9 cellular contexts compared by ENCODE assay signal in genomic region chr1:27536767-27537166, GRCh38. TPM values are rescaled to one million over a fixed set of nuclear protein-coding genes. Genes with fewer than 3 reads are reported as not detected.
DNase-seq lines count a peak whose midpoint lies in the region; ATAC-seq and TF ChIP-seq lines count a peak whose summit lies in the region.
"Had no signal": no experiment of that assay in that cellular context is flagged by ENCODE, and none has a peak within 500 bp of the region (broad histone marks: within the 10 kb centered on the region; RNA-seq: fewer than 3 reads in every experiment).

No MANE protein-coding gene starts in this region.

- H3K4me3 ChIP-seq in fibroblast of lung (replicated peaks in 1 of 4; ENCODE audit: control extremely low read depth in 1 of 4, insufficient read depth in 1 of 4, low read depth in 3 of 4, low read length in 4 of 4) (no peak overlapping the region), mucosa of descending colon (no peak overlapping the region)

- H3K36me3 ChIP-seq in fibroblast of lung (ENCODE audit: control insufficient read depth, insufficient read depth, low read length) (peaks cover 4% of the 10 kb centered on the region), mucosa of descending colon (ENCODE audit: low read depth) (no peaks in the 10 kb centered on the region)

- no peaks in the 10 kb centered on the region for H4K20me1 ChIP-seq in fibroblast of lung (ENCODE audit: control insufficient read depth, extremely low read depth, insufficient read depth, low read length)

- H2AFZ ChIP-seq in fibroblast of lung (ENCODE audit: low read length), result no peak overlapping the region

- TF ChIP-seq CTCF in fibroblast of lung (conservative IDR thresholded peaks at IDR 0.05 in 1 of 2, IDR thresholded peaks at IDR 0.05 in 1 of 2; ENCODE audit: low read depth in 1 of 2, low read length in 2 of 2), result peak; percentile 5 to 20
- no peak for TF ChIP-seq CTCF in mucosa of descending colon (IDR thresholded peaks at IDR 0.05)

- no peaks in the 10 kb centered on the region for H3K27me3 ChIP-seq in fibroblast of lung (ENCODE audit: control insufficient read depth, insufficient read depth, low read length)

- H3K4me2 ChIP-seq in fibroblast of lung (ENCODE audit: extremely low read depth, insufficient read depth, low read length), result peak overlapping the region; percentile 66

- peaks cover 11% of the 10 kb centered on the region for H3K79me2 ChIP-seq in fibroblast of lung (ENCODE audit: control insufficient read depth, insufficient read depth, low read length)

- peak; percentile 84 for DNase-seq in COLO668 (lab: John Stamatoyannopoulos, UW; ENCODE audit: unreplicated experiment)
- peak; percentile 84 for DNase-seq in NCI-H69 (lab: John Stamatoyannopoulos, UW)
- DNase-seq in fibroblast of lung (ENCODE audit: low read depth in 2 of 2), result peak; percentile 82 to 94
- peak in 50 of 56 donors; percentile 22 to 86 (median 57) for DNase-seq in nucleus accumbens (lab: John Stamatoyannopoulos, UW)
- no peak for DNase-seq in cortex of kidney (lab: John Stamatoyannopoulos, UW)
- DNase-seq in mucosa of descending colon, result no peak
- no peak for DNase-seq in T-helper 1 cell

- intact Hi-C loops in mucosa of descending colon (cut with DNase I, micrococcal nuclease), result no loop called here

- peaks cover 42% of the 10 kb centered on the region for H3K4me1 ChIP-seq in fibroblast of lung (ENCODE audit: control insufficient read depth, extremely low read depth, insufficient read depth, low read length)
- peaks cover 18% of the 10 kb centered on the region for H3K4me1 ChIP-seq in mucosa of descending colon (ENCODE audit: low read depth)

- H3K27ac ChIP-seq in fibroblast of lung (ENCODE audit: insufficient read depth, low read length), result peak overlapping the region; percentile 51
- H3K27ac ChIP-seq: VCaP had no signal

- ATAC-seq in mucosa of descending colon (no peak), GM19324 (IDR thresholded peaks at IDR 0.05; ENCODE audit: low FRiP score, unreplicated experiment) (no peak)

- H3K9ac ChIP-seq in fibroblast of lung (ENCODE audit: insufficient read depth, low read length), result no peak overlapping the region

- H3K9me3 ChIP-seq in fibroblast of lung (ENCODE audit: control insufficient read depth, insufficient read depth, low read depth, low read length) (no peaks in the 10 kb centered on the region), mucosa of descending colon (no peaks in the 10 kb centered on the region)

RNA-seq across cellular contexts. Expression of gene WASF2, which starts 46.8 kb away (rescaled TPM):
- 16.7 and 26.3 TPM in 2 replicates for total RNA-seq in fibroblast of lung
- polyA plus RNA-seq in fibroblast of lung, result 55.5 and 66.9 TPM in 2 replicates
- polyA plus RNA-seq in fibroblast of lung (2012), result 57.3 and 72.1 TPM in 2 replicates
- polyA minus RNA-seq in fibroblast of lung (ENCODE audit: low replicate concordance), result 183 and 186 TPM in 2 replicates
- 100 to 1,000 TPM; 131 to 159 (median 134) TPM for total RNA-seq in mucosa of descending colon

Comparison
In these comparisons a context has a peak if more than half of its experiments do, and no peak if none do; other contexts are left out.
1. DNase-seq: peak in COLO668 (single experiment), NCI-H69 (single experiment), fibroblast of lung (2 of 2) and nucleus accumbens (50 of 56); none in cortex of kidney (single experiment), mucosa of descending colon (0 of 3) and T-helper 1 cell (0 of 5).